In the genomic region with DNA sequence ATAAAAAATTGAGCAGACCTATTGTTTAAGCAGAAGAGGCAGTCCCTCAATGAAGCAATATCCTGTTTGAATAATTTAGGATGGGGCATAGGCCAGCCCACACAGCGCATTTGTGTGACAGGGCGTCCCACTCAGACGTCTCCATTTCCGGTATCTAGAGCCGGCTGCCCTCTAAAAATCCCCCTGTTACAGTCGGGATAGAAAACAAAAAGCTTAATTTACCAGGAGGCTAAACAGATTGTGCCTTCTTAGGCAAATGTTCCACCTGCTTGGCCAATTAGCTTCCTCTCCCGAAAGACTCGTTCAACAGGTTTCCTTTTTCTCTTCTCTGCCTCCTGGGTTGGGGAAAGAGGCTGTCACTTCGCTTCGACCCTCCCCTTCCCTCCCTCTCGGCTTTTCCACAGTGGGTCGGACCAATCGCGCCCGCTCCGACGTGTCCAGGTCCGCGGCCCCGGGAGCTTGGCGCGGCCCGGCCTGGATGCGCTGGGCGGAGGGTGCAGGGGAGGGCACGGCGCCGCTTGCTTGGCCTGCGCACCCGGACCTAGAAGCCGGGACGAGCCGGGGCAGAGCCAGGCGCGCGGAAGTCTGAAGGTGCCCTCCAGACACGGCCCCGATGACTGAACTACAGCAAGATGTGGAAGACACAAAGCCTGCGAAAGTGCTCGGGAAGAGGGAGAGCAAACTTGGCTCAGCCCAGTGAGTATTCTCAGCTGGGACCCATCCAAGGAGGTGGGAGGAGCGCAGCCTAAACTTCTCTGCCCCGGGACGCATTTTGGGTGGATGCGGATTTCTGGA, we compare ENCODE assay signal across 8 cellular contexts. TPM values are rescaled to one million over a fixed set of nuclear protein-coding genes. Genes with fewer than 3 reads are reported as not detected.
A peak's percentile ranks its signal among the peaks of the same experiment; 100 is the strongest.
DNase-seq lines count a peak whose midpoint lies in the region; ATAC-seq and TF ChIP-seq lines count a peak whose summit lies in the region.

A gene with protein sequence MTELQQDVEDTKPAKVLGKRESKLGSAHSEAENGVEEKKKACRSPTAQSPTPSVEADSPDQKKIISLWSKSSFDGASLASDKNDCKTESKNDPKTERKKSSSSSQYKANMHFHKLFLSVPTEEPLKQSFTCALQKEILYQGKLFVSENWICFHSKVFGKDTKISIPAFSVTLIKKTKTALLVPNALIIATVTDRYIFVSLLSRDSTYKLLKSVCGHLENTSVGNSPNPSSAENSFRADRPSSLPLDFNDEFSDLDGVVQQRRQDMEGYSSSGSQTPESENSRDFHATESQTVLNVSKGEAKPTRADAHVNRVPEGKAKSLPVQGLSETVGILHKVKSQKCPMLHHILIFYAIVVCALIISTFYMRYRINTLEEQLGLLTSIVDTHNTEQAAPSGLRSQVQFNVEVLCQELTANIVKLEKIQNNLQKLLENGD (plus strand): TSS at position 416 of the 795 bp plus-strand sequence. CDS start 198 bp downstream, at position 614.

- H3K4me1 Mint-ChIP-seq in progenitor cell of endocrine pancreas (ENCODE audit: low read depth), result peaks cover 16% of the 10 kb centered on the region

- H3K4me3 Mint-ChIP-seq in progenitor cell of endocrine pancreas (ENCODE audit: low read depth), result peak within 1 kb of the TSS; percentile 86

- H3K4me3 ChIP-seq in Karpas-422 (ENCODE audit: low read length), result peak within 1 kb of the TSS; percentile 93
- H3K4me3 ChIP-seq in upper lobe of right lung, result peak within 1 kb of the TSS; percentile 68

- ATAC-seq in GM21723 (IDR thresholded peaks at IDR 0.05; ENCODE audit: unreplicated experiment) (peak; percentile 86), left ventricle myocardium superior (peak; percentile 98), upper lobe of right lung (peak; percentile 99)

- DNase-seq in DMS79 (lab: John Stamatoyannopoulos, UW) (peak; percentile 84), Karpas-422 (peak; percentile 84), T-helper 1 cell (peak; percentile 30 to 80 (median 53)), amygdala (lab: John Stamatoyannopoulos, UW) (peak in 54 of 56 donors; percentile 18 to 85 (median 70)), left ventricle myocardium superior (peak; percentile 91), progenitor cell of endocrine pancreas (ENCODE audit: low spot score, unreplicated experiment) (peak; percentile 63), upper lobe of right lung (peak; percentile 92)

- no peaks in the 10 kb centered on the region for H4K20me1 ChIP-seq in Karpas-422 (ENCODE audit: insufficient read depth, low read depth, low read length)

- H3K9me3 ChIP-seq in Karpas-422 (ENCODE audit: low read length), result no peaks in the 10 kb centered on the region
- H3K9me3 ChIP-seq in upper lobe of right lung, result no peaks in the 10 kb centered on the region

- H3K9ac ChIP-seq in Karpas-422 (ENCODE audit: low read length), result peak within 1 kb of the TSS; percentile 84

- intact Hi-C loops in left ventricle myocardium superior (cut with micrococcal nuclease), result no loop called here
- intact Hi-C loops in upper lobe of right lung (cut with DNase I), result no loop called here

- no peaks in the 10 kb centered on the region for H3K27me3 ChIP-seq in Karpas-422 (ENCODE audit: low read length)
- no peaks in the 10 kb centered on the region for H3K27me3 ChIP-seq in upper lobe of right lung

- no peaks in the 10 kb centered on the region for H3K27me3 Mint-ChIP-seq in progenitor cell of endocrine pancreas

- peak within 1 kb of the TSS; percentile 91 for H3K27ac Mint-ChIP-seq in progenitor cell of endocrine pancreas

- peaks cover 7% of the 10 kb centered on the region for H3K36me3 Mint-ChIP-seq in progenitor cell of endocrine pancreas (ENCODE audit: insufficient read depth)

- H3K4me2 ChIP-seq in Karpas-422 (ENCODE audit: low read depth, low read length, poor library complexity, severe bottlenecking), result peak within 1 kb of the TSS; percentile 82

- H3K36me3 ChIP-seq in Karpas-422 (ENCODE audit: insufficient read depth, low read length) (no peaks in the 10 kb centered on the region), upper lobe of right lung (no peaks in the 10 kb centered on the region)

- no peaks in the 10 kb centered on the region for H3K9me2 ChIP-seq in Karpas-422 (replicated peaks; ENCODE audit: insufficient read depth, low read length)

- H3K4me1 ChIP-seq in Karpas-422 (ENCODE audit: low read length) (peaks cover 15% of the 10 kb centered on the region), upper lobe of right lung (peaks cover 10% of the 10 kb centered on the region)

- H3K27ac ChIP-seq in Karpas-422 (ENCODE audit: low read length), result 0 out of 2 replicates have a peak within 1 kb of the TSS, but pooled peaks have one; percentile 17
- H3K27ac ChIP-seq in upper lobe of right lung, result peak within 1 kb of the TSS; percentile 91

- peaks cover 32% of the 10 kb centered on the region for H3K79me2 ChIP-seq in Karpas-422 (ENCODE audit: low read length)

- TF ChIP-seq CTCF in progenitor cell of endocrine pancreas (IDR thresholded peaks at IDR 0.05; ENCODE audit: unreplicated experiment), result no peak
- no peak for TF ChIP-seq CTCF in upper lobe of right lung (IDR thresholded peaks at IDR 0.05)

- H3K9me3 Mint-ChIP-seq in progenitor cell of endocrine pancreas (ENCODE audit: low read depth), result no peaks in the 10 kb centered on the region

- H2AFZ ChIP-seq in Karpas-422 (ENCODE audit: low read length), result peak within 1 kb of the TSS; percentile 71

RNA-seq across cellular contexts. Expression of the gene that starts here (rescaled TPM):
- total RNA-seq in Karpas-422 (2014; rRNA removed; shearing (Covaris generic); ENCODE audit: low replicate concordance), result 4.5 and 8.1 TPM in 2 replicates
- total RNA-seq in left ventricle myocardium superior (35.2 TPM), progenitor cell of endocrine pancreas (21.6 and 32.1 TPM in 2 replicates), upper lobe of right lung (17.0 TPM)

Comparison
In these comparisons a context has a peak if more than half of its experiments do, and no peak if none do; other contexts are left out.
1. Peak in every context shown above with its lines: DNase-seq, ATAC-seq, H3K4me3 ChIP-seq and H3K27ac ChIP-seq.